Comparison of ENCODE assay signal across 8 cellular contexts in genomic region chr5:142012792-142013388, GRCh38. TPM values are rescaled to one million over a fixed set of nuclear protein-coding genes. Genes with fewer than 3 reads are reported as not detected.
DNase-seq lines count a peak whose midpoint lies in the region; ATAC-seq and TF ChIP-seq lines count a peak whose summit lies in the region.

Gene GNPDA1, minus strand, starts transcription at chr5:142013027. Its CDS starts 992 bp downstream, at chr5:142012035.

- peak; percentile 59 for ATAC-seq in GM21723 (IDR thresholded peaks at IDR 0.05; ENCODE audit: unreplicated experiment)
- peak; percentile 79 for ATAC-seq in T-helper 17 cell

- H3K9me2 ChIP-seq in Karpas-422 (replicated peaks; ENCODE audit: insufficient read depth, low read length), result no peaks in the 10 kb centered on the region

- DNase-seq in ELF-1 (ENCODE audit: low read depth, low spot score) (peak; percentile 65), Karpas-422 (peak; percentile 85), T-helper 17 cell (peak; percentile 52 to 68 (median 68)), anterior cingulate cortex (lab: John Stamatoyannopoulos, UW) (peak in 55 of 58 donors; percentile 34 to 86 (median 74)), right atrium auricular region (ENCODE audit: low spot score) (peak; percentile 86), pulmonary artery endothelial cell (ENCODE audit: low read depth, low spot score) (no peak), vagina (ENCODE audit: extremely low spot score in 2 of 2) (peak in 1 of 2 donors; percentile 92)

- H2AFZ ChIP-seq in Karpas-422 (ENCODE audit: low read length), result peak within 1 kb of the TSS; percentile 89

- peak within 1 kb of the TSS; percentile 84 for H3K4me3 Mint-ChIP-seq in T-helper 17 cell

- H3K36me3 ChIP-seq in Karpas-422 (ENCODE audit: insufficient read depth, low read length) (peaks cover 2% of the 10 kb centered on the region; the same call in 1 of the 2 replicates), right atrium auricular region (no peaks in the 10 kb centered on the region), vagina (no peaks in the 10 kb centered on the region)

- intact Hi-C loops in vagina (cut with DNase I), result no loop called here

- H3K79me2 ChIP-seq in Karpas-422 (ENCODE audit: low read length), result peaks cover 14% of the 10 kb centered on the region

- peak within 1 kb of the TSS; percentile 82 for H3K4me3 ChIP-seq in Karpas-422 (ENCODE audit: low read length)
- H3K4me3 ChIP-seq in right atrium auricular region, result peak within 1 kb of the TSS; percentile 77 to 81
- peak within 1 kb of the TSS; percentile 62 to 81 for H3K4me3 ChIP-seq in vagina

- peak within 1 kb of the TSS; percentile 98 for H3K4me2 ChIP-seq in Karpas-422 (ENCODE audit: low read depth, low read length, poor library complexity, severe bottlenecking)

- TF ChIP-seq POLR2A in vagina (IDR thresholded peaks at IDR 0.05), result peak in 1 of 2 donors; percentile 81

- H3K27ac Mint-ChIP-seq in T-helper 17 cell, result peak within 1 kb of the TSS; percentile 94

- H3K27ac ChIP-seq in Karpas-422 (ENCODE audit: low read length), result peak within 1 kb of the TSS; percentile 19; the same call in 1 of the 2 replicates
- H3K27ac ChIP-seq in right atrium auricular region, result peak within 1 kb of the TSS; percentile 86 to 94
- H3K27ac ChIP-seq in vagina, result peak within 1 kb of the TSS; percentile 95

- H3K4me1 Mint-ChIP-seq in T-helper 17 cell, result peaks cover 43% of the 10 kb centered on the region

- H3K27me3 ChIP-seq in Karpas-422 (ENCODE audit: low read length), result no peaks in the 10 kb centered on the region
- H3K27me3 ChIP-seq in right atrium auricular region, result no peaks in the 10 kb centered on the region
- H3K27me3 ChIP-seq in vagina, result no peaks in the 10 kb centered on the region

- TF ChIP-seq CTCF in right atrium auricular region (IDR thresholded peaks at IDR 0.05) (no peak), vagina (IDR thresholded peaks at IDR 0.05) (no peak)

- H3K9me3 ChIP-seq in Karpas-422 (ENCODE audit: low read length) (no peaks in the 10 kb centered on the region), T-helper 17 cell (ENCODE audit: control insufficient read depth, low read length, poor library complexity, severe bottlenecking) (no peaks in the 10 kb centered on the region), right atrium auricular region (no peaks in the 10 kb centered on the region), vagina (no peaks in the 10 kb centered on the region)

- peaks cover 40% of the 10 kb centered on the region for H3K4me1 ChIP-seq in Karpas-422 (ENCODE audit: low read length)
- peaks cover 0 to 18% of the 10 kb centered on the region in 2 donors for H3K4me1 ChIP-seq in right atrium auricular region
- H3K4me1 ChIP-seq in vagina, result peaks cover 26% of the 10 kb centered on the region

- no peaks in the 10 kb centered on the region for H4K20me1 ChIP-seq in Karpas-422 (ENCODE audit: insufficient read depth, low read depth, low read length)

- H3K27me3 Mint-ChIP-seq in T-helper 17 cell, result no peaks in the 10 kb centered on the region

- peak within 1 kb of the TSS; percentile 93 for H3K9ac ChIP-seq in Karpas-422 (ENCODE audit: low read length)

- no peaks in the 10 kb centered on the region for H3K36me3 Mint-ChIP-seq in T-helper 17 cell (ENCODE audit: low read depth)

RNA-seq across cellular contexts. Expression of gene GNPDA1, which starts in this region (rescaled TPM):
- 45.0 and 50.5 TPM in 2 replicates for total RNA-seq in Karpas-422 (2014; rRNA removed; shearing (Covaris generic); ENCODE audit: low replicate concordance)
- 10 to 100 TPM in 1 of 2 donors, 1 to 10 TPM in 1; 9.5 to 13.2 TPM for total RNA-seq in T-helper 17 cell
- 10 to 100 TPM; 12.4 to 16.8 TPM for total RNA-seq in right atrium auricular region
- 46.5 and 63.8 TPM in 2 replicates for total RNA-seq in pulmonary artery endothelial cell
- total RNA-seq in vagina, result 25.3 TPM

Comparison
In these comparisons a context has a peak if more than half of its experiments do, and no peak if none do; other contexts are left out.
1. H3K27ac ChIP-seq: peak in every context shown above with its lines; median percentile 95 in vagina; 90 in right atrium auricular region; 19 in Karpas-422.